ENCODE assay signal across 17 cellular contexts in the genomic region with DNA sequence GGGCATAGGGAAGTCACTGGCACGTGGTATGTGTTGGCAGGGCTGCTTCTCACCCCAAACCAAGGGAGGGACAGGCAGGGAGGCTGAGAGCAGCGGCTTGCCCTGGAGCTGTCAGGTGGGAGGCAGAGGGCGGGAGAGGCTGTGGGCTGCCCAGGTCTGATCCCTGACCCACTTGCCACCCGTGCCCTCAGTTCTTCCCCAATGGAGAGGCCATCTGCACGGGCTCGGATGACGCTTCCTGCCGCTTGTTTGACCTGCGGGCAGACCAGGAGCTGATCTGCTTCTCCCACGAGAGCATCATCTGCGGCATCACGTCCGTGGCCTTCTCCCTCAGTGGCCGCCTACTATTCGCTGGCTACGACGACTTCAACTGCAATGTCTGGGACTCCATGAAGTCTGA. TPM values are rescaled to one million over a fixed set of nuclear protein-coding genes. Genes with fewer than 3 reads are reported as not detected.
DNase-seq lines count a peak whose midpoint lies in the region; ATAC-seq, FAIRE-seq and TF ChIP-seq lines count a peak whose summit lies in the region.
"Had no signal": no experiment of that assay in that cellular context is flagged by ENCODE, and none has a peak within 500 bp of the region (broad histone marks: within the 10 kb centered on the region; RNA-seq: fewer than 3 reads in every experiment).

No MANE protein-coding gene starts in this region.

- DNase-seq in T-helper 17 cell (no peak), bronchial epithelial cell (ENCODE audit: low read depth) (no peak), osteoblast (ENCODE audit: insufficient read length, low spot score, missing footprints) (peak; percentile 53), HuH-7.5 (ENCODE audit: low spot score) (no peak), foreskin melanocyte (no peak)
- DNase-seq: 8988T; AML-193; CD8-positive, alpha-beta memory T cell; DMS53; GF-D8; HCEC 1CT had no signal

- peaks cover 32% of the 10 kb centered on the region for H3K79me2 ChIP-seq in osteoblast (ENCODE audit: insufficient read depth, low read length)

- H3K27me3 ChIP-seq in bronchial epithelial cell (ENCODE audit: control insufficient read depth, insufficient read depth, low read length) (no peaks in the 10 kb centered on the region), osteoblast (ENCODE audit: insufficient read depth, low read length) (no peaks in the 10 kb centered on the region)
- H3K27me3 ChIP-seq: BLaER1 had no signal

- H3K4me2 ChIP-seq in osteoblast (ENCODE audit: insufficient read depth, low read length), result no peak overlapping the region
- H3K4me2 ChIP-seq: BLaER1 had no signal

- H3K4me3 ChIP-seq in bronchial epithelial cell (ENCODE audit: low read depth, low read length) (no peak overlapping the region), osteoblast (ENCODE audit: insufficient read depth, low read length) (no peak overlapping the region)
- H3K4me3 ChIP-seq: BLaER1 had no signal

- ATAC-seq in T-helper 17 cell (no peak), GM19455 (IDR thresholded peaks at IDR 0.05; ENCODE audit: unreplicated experiment) (no peak), GM18505 (IDR thresholded peaks at IDR 0.05; ENCODE audit: unreplicated experiment) (no peak)

- TF ChIP-seq POLR2A in GM19099 (IDR thresholded peaks at IDR 0.05; ENCODE audit: extremely low read depth, insufficient read length, low read depth) (peak; percentile 19), GM18505 (IDR thresholded peaks at IDR 0.05; ENCODE audit: borderline replicate concordance, extremely low read depth, insufficient read depth, insufficient read length) (no peak)

- H3K27ac Mint-ChIP-seq in T-helper 17 cell, result peak overlapping the region; percentile 67
- H3K27ac Mint-ChIP-seq: CD8-positive, alpha-beta memory T cell had no signal

- H3K9me3 ChIP-seq in T-helper 17 cell (ENCODE audit: control insufficient read depth, low read length, poor library complexity, severe bottlenecking) (no peaks in the 10 kb centered on the region), osteoblast (ENCODE audit: low read depth, low read length) (no peaks in the 10 kb centered on the region)
- H3K9me3 ChIP-seq: BLaER1 had no signal

- H3K36me3 Mint-ChIP-seq in T-helper 17 cell (ENCODE audit: low read depth), result peaks cover 4% of the 10 kb centered on the region
- H3K36me3 Mint-ChIP-seq: IgD-negative memory B cell had no signal

- peaks cover 4% of the 10 kb centered on the region for H3K36me3 ChIP-seq in bronchial epithelial cell (ENCODE audit: control insufficient read depth, insufficient read depth, low read length)
- peaks cover 80% of the 10 kb centered on the region for H3K36me3 ChIP-seq in osteoblast (ENCODE audit: insufficient read depth, low read length)

- H3K4me3 Mint-ChIP-seq in T-helper 17 cell, result peak overlapping the region; percentile 49
- H3K4me3 Mint-ChIP-seq: CD8-positive, alpha-beta memory T cell; IgD-negative memory B cell had no signal

- peaks cover 4% of the 10 kb centered on the region for H3K4me1 ChIP-seq in osteoblast (ENCODE audit: insufficient read depth, low read length)

- FAIRE-seq in bronchial epithelial cell (lab: Jason Lieb, UNC), result peak; percentile 18
- FAIRE-seq: GM19239 had no signal

- no peak overlapping the region for H3K27ac ChIP-seq in osteoblast (ENCODE audit: low read depth, low read length)
- H3K27ac ChIP-seq: BLaER1 had no signal

- no peak overlapping the region for H2AFZ ChIP-seq in osteoblast (ENCODE audit: low read length)

- H4K20me1 ChIP-seq in osteoblast (ENCODE audit: insufficient read depth, low read length), result no peaks in the 10 kb centered on the region
- H4K20me1 ChIP-seq: BLaER1 had no signal

- H3K27me3 Mint-ChIP-seq in T-helper 17 cell, result no peaks in the 10 kb centered on the region
- H3K27me3 Mint-ChIP-seq: CD8-positive, alpha-beta memory T cell; IgD-negative memory B cell had no signal

- peaks cover 10% of the 10 kb centered on the region for H3K4me1 Mint-ChIP-seq in T-helper 17 cell

- TF ChIP-seq CTCF in bronchial epithelial cell (IDR thresholded peaks at IDR 0.05; ENCODE audit: insufficient read depth, low read length, severe bottlenecking) (no peak), osteoblast (IDR thresholded peaks at IDR 0.05; ENCODE audit: extremely low read depth, low read depth, low read length) (no peak)

RNA-seq across cellular contexts. Expression of a gene that starts 4.7 kb away (rescaled TPM):
- total RNA-seq in T-helper 17 cell, result under 1 TPM; 0.26 to 0.45 TPM
- 0.38 and 0.53 TPM in 2 replicates for total RNA-seq in bronchial epithelial cell
- 1.4 and 2.7 TPM in 2 replicates for total RNA-seq in osteoblast

RNA-seq across cellular contexts. Expression of a gene that starts 5.7 kb away (rescaled TPM):
- under 1 TPM; 0.65 to 0.87 TPM for total RNA-seq in T-helper 17 cell
- total RNA-seq in bronchial epithelial cell, result 0.26 and 0.51 TPM in 2 replicates
- total RNA-seq in osteoblast, result 4.0 and 5.0 TPM in 2 replicates

RNA-seq across cellular contexts. Expression of a gene that starts 6.6 kb away (rescaled TPM):
- total RNA-seq in T-helper 17 cell, result 10 to 100 TPM; 65.7 to 76.1 TPM
- 45.0 and 46.9 TPM in 2 replicates for total RNA-seq in bronchial epithelial cell
- 65.7 and 77.1 TPM in 2 replicates for total RNA-seq in osteoblast

RNA-seq across cellular contexts. Expression of a gene that starts 17.2 kb away (rescaled TPM):
- total RNA-seq in T-helper 17 cell (1 to 10 TPM in 1 of 2 donors, under 1 TPM in 1; 0.97 to 1.3 TPM), bronchial epithelial cell (11.3 and 20.0 TPM in 2 replicates), osteoblast (108 and 130 TPM in 2 replicates)

RNA-seq across cellular contexts. Expression of a gene that starts 21.9 kb away (rescaled TPM):
- total RNA-seq in T-helper 17 cell (100 to 1,000 TPM; 140 to 144 TPM), bronchial epithelial cell (1,194 and 1,306 TPM in 2 replicates), osteoblast (385 and 553 TPM in 2 replicates)
